In the genomic region with DNA sequence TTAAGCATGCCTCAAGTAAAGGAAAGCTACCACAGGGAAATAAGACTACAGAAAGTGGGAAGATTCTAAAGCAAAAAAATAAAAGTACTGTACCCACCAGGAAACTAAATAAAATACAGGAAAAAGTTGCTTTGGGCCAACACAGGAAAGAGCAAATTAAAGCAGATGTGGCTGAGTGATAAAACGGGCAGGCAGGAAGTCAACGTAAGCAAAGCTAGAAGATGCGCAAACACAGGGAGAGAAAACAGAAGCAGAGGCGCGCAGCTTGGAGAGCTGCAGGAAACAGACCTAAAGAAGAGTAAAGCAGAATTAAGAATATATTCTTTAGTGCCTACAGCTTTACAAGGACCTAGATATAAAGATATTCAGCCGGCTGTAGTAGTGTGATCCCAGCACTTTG, we compare ENCODE assay signal across 12 cellular contexts. TPM values are rescaled to one million over a fixed set of nuclear protein-coding genes. Genes with fewer than 3 reads are reported as not detected.
A peak's percentile ranks its signal among the peaks of the same experiment; 100 is the strongest.
DNase-seq lines count a peak whose midpoint lies in the region; ATAC-seq and TF ChIP-seq lines count a peak whose summit lies in the region.
"Had no signal": no experiment of that assay in that cellular context is flagged by ENCODE, and none has a peak within 500 bp of the region (broad histone marks: within the 10 kb centered on the region; RNA-seq: fewer than 3 reads in every experiment).

No MANE protein-coding gene starts in this region.

- H3K27ac ChIP-seq in SK-N-SH (ENCODE audit: low read depth in 2 of 2, low read length in 1 of 2) (peak overlapping the region; percentile 11 to 24), heart left ventricle (peak overlapping the region in 8 of 12 donors; percentile 20 to 91 (median 46))
- H3K27ac ChIP-seq: 22Rv1 had no signal

- ATAC-seq in SK-N-SH treated with all-trans-retinoic acid at 6 μM for 48 hours, result no peak
- peak; percentile 58 for ATAC-seq in activated CD8-positive, alpha-beta T cell treated with anti-CD3 and anti-CD28 coated beads, Interleukin-2, amount 10 ng/mL, durations not matched to agents 7 days and 5 days
- peak in 2 of 4 donors; percentile 24 to 81 for ATAC-seq in heart left ventricle
- ATAC-seq in GM18868 (IDR thresholded peaks at IDR 0.05; ENCODE audit: unreplicated experiment), result no peak

- peaks cover 9% of the 10 kb centered on the region; the same call in 1 of the 2 replicates for H4K20me1 ChIP-seq in SK-N-SH (ENCODE audit: insufficient read depth)

- intact Hi-C loops in heart left ventricle (cut with DNase I), result no loop called here

- no peaks in the 10 kb centered on the region for H3K27me3 Mint-ChIP-seq in activated CD8-positive, alpha-beta T cell treated with anti-CD3 and anti-CD28 coated beads, Interleukin-2, amount 10 ng/mL, durations not matched to agents 7 days and 5 days (ENCODE audit: low read depth)
- H3K27me3 Mint-ChIP-seq: brain had no signal

- H3K4me2 ChIP-seq in SK-N-SH, result no peak overlapping the region; the same call in 1 of the 2 replicates

- H3K4me3 ChIP-seq in SK-N-SH (ENCODE audit: low read depth in 2 of 2, low read length in 1 of 2) (no peak overlapping the region), heart left ventricle (peak overlapping the region in 1 of 12 donors; percentile 4)

- CTCF ChIA-PET in SK-N-SH (lab: Yijun Ruan, JAX), result interaction anchor here (0.6 to 3.1 kb wide), 8 partner anchors 25 to 442 kb away, joined by 3 to 7 read pairs (median 4); no protein-coding TSS in a partner anchor
- CTCF ChIA-PET in activated CD8-positive, alpha-beta T cell treated with anti-CD3 and anti-CD28 coated beads, Interleukin-2, amount 10 ng/mL, durations not matched to agents 7 days and 5 days (lab: Charles Lee), result interaction anchor here (1.0 to 3.3 kb wide), 12 partner anchors 9 to 130 kb away, joined by 3 to 19 read pairs (median 5); no protein-coding TSS in a partner anchor

- TF ChIP-seq RAD21 in SK-N-SH (IDR thresholded peaks at IDR 0.05; ENCODE audit: low read length), result no peak

- DNase-seq in SK-N-SH, result peak; percentile 51
- peak; percentile 78 for DNase-seq in activated CD8-positive, alpha-beta T cell treated with anti-CD3 and anti-CD28 coated beads, Interleukin-2, amount 10 ng/mL, durations not matched to agents 7 days and 5 days
- DNase-seq in heart left ventricle, result peak in 1 of 5 donors; percentile 56
- peak; percentile 18 for DNase-seq in stimulated activated naive CD4-positive, alpha-beta T cell treated with Interleukin-2 at 50 U/mL for 16 hours (lab: John Stamatoyannopoulos, UW)
- DNase-seq in erythroblast (lab: John Stamatoyannopoulos, UW), result no peak
- no peak for DNase-seq in middle frontal gyrus (ENCODE audit: extremely low spot score, low spot score)
- DNase-seq: NCI-H187, occipital lobe had no signal

- H3K4me1 ChIP-seq in SK-N-SH (ENCODE audit: control insufficient read depth in 1 of 2, insufficient read depth in 2 of 2, low read depth in 1 of 2, low read length in 1 of 2), result peaks cover 22 to 23% of the 10 kb centered on the region in 2 experiments; a peak in 3 of 4 replicates
- peaks cover 0 to 27% (median 3%) of the 10 kb centered on the region in 12 donors for H3K4me1 ChIP-seq in heart left ventricle

- peaks cover 65% of the 10 kb centered on the region for H3K4me1 Mint-ChIP-seq in activated CD8-positive, alpha-beta T cell treated with anti-CD3 and anti-CD28 coated beads, Interleukin-2, amount 10 ng/mL, durations not matched to agents 7 days and 5 days (ENCODE audit: low read depth)
- H3K4me1 Mint-ChIP-seq: brain had no signal

- H3K9me3 Mint-ChIP-seq in activated CD8-positive, alpha-beta T cell treated with anti-CD3 and anti-CD28 coated beads, Interleukin-2, amount 10 ng/mL, durations not matched to agents 7 days and 5 days (ENCODE audit: insufficient read depth), result no peaks in the 10 kb centered on the region
- H3K9me3 Mint-ChIP-seq: brain had no signal

- peaks cover 67 to 72% of the 10 kb centered on the region in 2 experiments for H3K36me3 ChIP-seq in SK-N-SH (replicated peaks in 1 of 2; ENCODE audit: control insufficient read depth in 1 of 2, insufficient read depth in 2 of 2, low read length in 1 of 2)
- peaks cover 0 to 100% (median 99%) of the 10 kb centered on the region in 9 donors for H3K36me3 ChIP-seq in heart left ventricle

- peak overlapping the region; percentile 90 for H3K27ac Mint-ChIP-seq in activated CD8-positive, alpha-beta T cell treated with anti-CD3 and anti-CD28 coated beads, Interleukin-2, amount 10 ng/mL, durations not matched to agents 7 days and 5 days
- H3K27ac Mint-ChIP-seq: brain had no signal

- TF ChIP-seq CTCF in SK-N-SH (IDR thresholded peaks at IDR 0.05) (no peak), heart left ventricle (IDR thresholded peaks at IDR 0.05) (no peak)

- no peak overlapping the region for H2AFZ ChIP-seq in SK-N-SH (ENCODE audit: low read depth)

- WGBS in SK-N-SH (ENCODE audit: low lambda C conversion rate), result 68% methylated on average over 6 of the region's 6 CpGs
- WGBS in heart left ventricle, 4 donors, result 49 to 59% (median 53%) methylated on average over 6 of the region's 6 CpGs

- POLR2A ChIA-PET in SK-N-SH (lab: Yijun Ruan, JAX), result no interaction called here
- POLR2A ChIA-PET in activated CD8-positive, alpha-beta T cell treated with anti-CD3 and anti-CD28 coated beads, Interleukin-2, amount 10 ng/mL, durations not matched to agents 7 days and 5 days (lab: Charles Lee), result interaction anchor here (0.5 to 2.8 kb wide), 10 partner anchors 9 to 149 kb away, joined by 3 to 18 read pairs (median 4); partner anchors contain the start of genes CYTH1 and USP36

- peak overlapping the region; percentile 58 for H3K4me3 Mint-ChIP-seq in activated CD8-positive, alpha-beta T cell treated with anti-CD3 and anti-CD28 coated beads, Interleukin-2, amount 10 ng/mL, durations not matched to agents 7 days and 5 days
- H3K4me3 Mint-ChIP-seq: brain had no signal

- H3F3A ChIP-seq in SK-N-SH (replicated peaks; ENCODE audit: insufficient read depth), result peaks cover 22% of the 10 kb centered on the region

- no peaks in the 10 kb centered on the region for H3K9me2 ChIP-seq in SK-N-SH

- peaks cover 36% of the 10 kb centered on the region for H3K79me2 ChIP-seq in SK-N-SH (ENCODE audit: insufficient read depth)

- TF ChIP-seq POLR2A in heart left ventricle (IDR thresholded peaks at IDR 0.05), result no peak
- TF ChIP-seq POLR2A in erythroblast (IDR thresholded peaks at IDR 0.05; ENCODE audit: low read length), result no peak

- H3K27me3 ChIP-seq in SK-N-SH (ENCODE audit: insufficient read depth) (no peaks in the 10 kb centered on the region), heart left ventricle (no peaks in the 10 kb centered on the region)

- no peak for TF ChIP-seq EP300 in SK-N-SH (IDR thresholded peaks at IDR 0.05; ENCODE audit: borderline replicate concordance in 1 of 2, low read depth in 1 of 2, low read length in 1 of 2)

- peaks cover 74% of the 10 kb centered on the region for H3K36me3 Mint-ChIP-seq in activated CD8-positive, alpha-beta T cell treated with anti-CD3 and anti-CD28 coated beads, Interleukin-2, amount 10 ng/mL, durations not matched to agents 7 days and 5 days (ENCODE audit: low read depth)

- H3K9me3 ChIP-seq in SK-N-SH (no peaks in the 10 kb centered on the region), heart left ventricle (no peaks in the 10 kb centered on the region)

- no peak overlapping the region for H3K9ac ChIP-seq in SK-N-SH

TF ChIP-seq in SK-N-SH, 30 proteins besides CTCF, POLR2A, EP300 and RAD21 (continues in another document):
- TF ChIP-seq TCF12 (IDR thresholded peaks at IDR 0.05) (no peak), YY1 (IDR thresholded peaks at IDR 0.05; ENCODE audit: low read depth) (no peak), FOXJ3 (CRISPR knock-in tag; IDR thresholded peaks at IDR 0.05) (no peak), TEAD4 (IDR thresholded peaks at IDR 0.05; ENCODE audit: borderline replicate concordance, insufficient read depth) (no peak), GABPA (IDR thresholded peaks at IDR 0.05; ENCODE audit: low read depth) (no peak), PBX3 (IDR thresholded peaks at IDR 0.05) (no peak)

TF ChIP-seq in SK-N-SH treated with all-trans-retinoic acid at 6 μM for 48 hours, 23 proteins besides CTCF, POLR2A, EP300 and RAD21:
- no peak for TF ChIP-seq ZFP30 (CRISPR knock-in tag; IDR thresholded peaks at IDR 0.05)
- TF ChIP-seq TSHZ2 (CRISPR knock-in tag; IDR thresholded peaks at IDR 0.05), result no peak
TF ChIP-seq in SK-N-SH treated with all-trans-retinoic acid at 6 μM for 48 hours: peak in this region for 0.

RNA-seq across cellular contexts. Expression of gene USP36, which starts 21.7 kb away (rescaled TPM):
- polyA plus RNA-seq in SK-N-SH (2012; rRNA removed) (34.6 and 41.2 TPM in 2 replicates), heart left ventricle (10 to 100 TPM; 11.7 to 18.3 TPM)
- 22.5 and 26.9 TPM in 2 replicates for polyA plus RNA-seq in SK-N-SH (2012; cell fraction: cytosol; rRNA removed)
- polyA plus RNA-seq in SK-N-SH (2012; cell fraction: nucleus; rRNA removed), result 163 and 178 TPM in 2 replicates
- 10 to 100 TPM; 67.5 TPM for total RNA-seq in activated CD8-positive, alpha-beta T cell treated with anti-CD3 and anti-CD28 coated beads, Interleukin-2, amount 10 ng/mL, durations not matched to agents 7 days and 5 days
- 10 to 100 TPM; 14.0 to 40.9 (median 21.0) TPM for total RNA-seq in heart left ventricle

RNA-seq across cellular contexts. Expression of gene CYTH1, which starts 36.9 kb away (rescaled TPM):
- polyA plus RNA-seq in SK-N-SH (2012; rRNA removed), result 23.8 and 24.8 TPM in 2 replicates
- 16.9 and 20.7 TPM in 2 replicates for polyA plus RNA-seq in SK-N-SH (2012; cell fraction: cytosol; rRNA removed)
- polyA plus RNA-seq in SK-N-SH (2012; cell fraction: nucleus; rRNA removed), result 77.4 and 80.9 TPM in 2 replicates
- 100 to 1,000 TPM; 137 to 138 TPM for total RNA-seq in activated CD8-positive, alpha-beta T cell treated with anti-CD3 and anti-CD28 coated beads, Interleukin-2, amount 10 ng/mL, durations not matched to agents 7 days and 5 days
- 10 to 100 TPM; 27.2 to 59.1 (median 31.2) TPM for total RNA-seq in heart left ventricle
- 10 to 100 TPM; 20.0 to 28.1 TPM for polyA plus RNA-seq in heart left ventricle

Comparison
In these comparisons a context has a peak if more than half of its experiments do, and no peak if none do; other contexts are left out.
1. DNase-seq: peak in SK-N-SH (single experiment), activated CD8-positive, alpha-beta T cell treated with anti-CD3 and anti-CD28 coated beads, Interleukin-2, amount 10 ng/mL, durations not matched to agents 7 days and 5 days (single experiment) and stimulated activated naive CD4-positive, alpha-beta T cell treated with Interleukin-2 at 50 U/mL for 16 hours (single experiment); none in erythroblast (0 of 2) and middle frontal gyrus (single experiment).